14 cellular contexts compared by ENCODE assay signal in the genomic region with DNA sequence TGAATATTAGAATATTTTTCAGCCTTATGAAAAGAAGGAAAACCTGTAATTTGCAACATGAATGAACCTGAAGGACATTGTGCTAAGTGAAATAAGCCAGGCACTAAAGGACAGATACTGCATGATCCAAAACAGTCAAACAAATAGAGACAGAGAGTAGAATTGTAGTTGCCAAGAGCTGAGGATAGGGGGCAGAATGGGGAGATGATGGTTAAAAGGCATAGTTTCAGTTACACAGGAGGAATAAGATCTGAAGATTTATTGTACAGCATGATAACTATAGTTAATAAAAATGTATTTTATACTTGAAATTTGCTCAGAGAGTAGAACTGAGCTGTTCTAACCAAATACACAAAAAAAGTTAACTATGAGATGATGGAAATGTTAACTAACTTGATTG.
DNase-seq lines count a peak whose midpoint lies in the region; ATAC-seq and TF ChIP-seq lines count a peak whose summit lies in the region.
"Had no signal": no experiment of that assay in that cellular context is flagged by ENCODE, and none has a peak within 500 bp of the region (broad histone marks: within the 10 kb centered on the region; RNA-seq: fewer than 3 reads in every experiment).

No MANE protein-coding gene starts in this region.

- TF ChIP-seq EP300 in sigmoid colon (IDR thresholded peaks at IDR 0.05) (no peak), transverse colon (IDR thresholded peaks at IDR 0.05; ENCODE audit: low read depth) (no peak)

- CTCF ChIA-PET in T-cell (lab: Charles Lee): interaction anchor here (0.8 to 0.9 kb wide), 2 partner anchors 12 to 260 kb away, joined by 3 to 8 read pairs; no protein-coding TSS in a partner anchor

- H3K4me2 ChIP-seq in OCI-LY1 (ENCODE audit: low read length): no peak overlapping the region

- no peak overlapping the region for H3K27ac Mint-ChIP-seq in T-cell
- H3K27ac Mint-ChIP-seq: natural killer cell treated with Interleukin-12 subunit alpha and Interleukin-12 subunit beta and Interleukin-15 and Interleukin-18, amount 100 ng/mL, for 72 hours had no signal

- intact Hi-C loops in sigmoid colon (cut with DNase I): loop anchor here (10.0 kb wide), 1 partner anchor 433 kb away; no protein-coding TSS in a partner anchor
- intact Hi-C loops in transverse colon (cut with DNase I; ENCODE audit: low total_unique reads): no loop called here

- H3K9me3 Mint-ChIP-seq in T-cell: peaks cover 5 to 6% (median 5%) of the 10 kb centered on the region in 3 donors

- no peaks in the 10 kb centered on the region for H4K20me1 ChIP-seq in OCI-LY1 (ENCODE audit: insufficient read depth, low read length)

- POLR2A ChIA-PET in T-cell (lab: Charles Lee): no interaction called here

- H3K36me3 ChIP-seq in BE2C (no peaks in the 10 kb centered on the region), OCI-LY1 (ENCODE audit: insufficient read depth, low read length) (no peaks in the 10 kb centered on the region), sigmoid colon (no peaks in the 10 kb centered on the region), transverse colon (no peaks in the 10 kb centered on the region)
- H3K36me3 ChIP-seq: heart right ventricle had no signal

- ATAC-seq in T-cell (replicated peaks in 1 of 4): no peak
- ATAC-seq: heart right ventricle; natural killer cell treated with Interleukin-12 subunit alpha and Interleukin-12 subunit beta and Interleukin-15 and Interleukin-18, amount 100 ng/mL, for 72 hours had no signal

- H3K27me3 Mint-ChIP-seq in T-cell: peaks cover 0 to 7% of the 10 kb centered on the region in 2 donors

- in situ Hi-C loops in GM13977 (cut with MboI; ENCODE audit: low pct_unique_long_range_greater_than_20kb, low sequenced_read_pairs, unreplicated experiment) (loop anchor here (25.0 kb wide), 1 partner anchor 250 kb away; no protein-coding TSS in a partner anchor), transverse colon (cut with MboI; ENCODE audit: low pct_ligation_motif_present in 1 of 4, low pct_unique_long_range_greater_than_20kb in 1 of 4, low sequenced_read_pairs in 3 of 4) (loop anchor here in 3 of 4 donors (10.0 to 25.0 kb wide), 3 partner anchors 250 to 625 kb away; no protein-coding TSS in a partner anchor)

- no peak overlapping the region for H2AFZ ChIP-seq in OCI-LY1 (ENCODE audit: low read length)

- no peaks in the 10 kb centered on the region for H3K9me2 ChIP-seq in OCI-LY1 (ENCODE audit: low read depth, low read length)

- no peaks in the 10 kb centered on the region for H3K79me2 ChIP-seq in OCI-LY1 (ENCODE audit: insufficient read depth, low read length)

- no peak for DNase-seq in BE2C
- DNase-seq in GM13977 (ENCODE audit: low spot score): no peak
- no peak for DNase-seq in fibroblast of mammary gland (ENCODE audit: low read depth)
- DNase-seq in sigmoid colon: no peak
- no peak for DNase-seq in NCI-H2107 (lab: John Stamatoyannopoulos, UW)
- DNase-seq in T-cell: no peak
- DNase-seq in transverse colon: no peak
- DNase-seq: DMS79 treated with DMSO at 0.1 percent for 48 hours; heart right ventricle; NCI-H146; stimulated activated CD4-positive, alpha-beta T cell treated with anti-CD3 and anti-CD28 coated beads, Interleukin-4, amount 100 ng/mL, for 24 hours had no signal

- no peak overlapping the region for H3K4me3 ChIP-seq in BE2C (ENCODE audit: low read depth, low read length)
- no peak overlapping the region for H3K4me3 ChIP-seq in OCI-LY1 (ENCODE audit: low read depth, low read length, poor library complexity, severe bottlenecking)
- no peak overlapping the region for H3K4me3 ChIP-seq in fibroblast of mammary gland (ENCODE audit: control insufficient read depth, low read depth, low read length)
- no peak overlapping the region for H3K4me3 ChIP-seq in sigmoid colon
- H3K4me3 ChIP-seq in transverse colon: no peak overlapping the region
- H3K4me3 ChIP-seq: heart right ventricle, SJCRH30 had no signal

- TF ChIP-seq CTCF in BE2C (IDR thresholded peaks at IDR 0.05; ENCODE audit: low read depth, low read length) (peak; percentile 66), GM13977 (IDR thresholded peaks at IDR 0.05; ENCODE audit: extremely low read depth, insufficient read depth, missing control alignments) (peak; percentile 36), OCI-LY1 (IDR thresholded peaks at IDR 0.05; ENCODE audit: low read length) (peak; percentile 43), fibroblast of mammary gland (conservative IDR thresholded peaks at IDR 0.05; ENCODE audit: control insufficient read depth, insufficient read depth, low read depth, low read length) (peak; percentile 35), sigmoid colon (IDR thresholded peaks at IDR 0.05) (peak in 1 of 4 experiments; percentile 12), transverse colon (IDR thresholded peaks at IDR 0.05) (peak in 1 of 5 experiments; percentile 11)

- no peak for TF ChIP-seq POLR2A in sigmoid colon (IDR thresholded peaks at IDR 0.05)
- TF ChIP-seq POLR2A in transverse colon (IDR thresholded peaks at IDR 0.05): no peak

- H3K4me3 Mint-ChIP-seq in T-cell: no peak overlapping the region
- H3K4me3 Mint-ChIP-seq: natural killer cell treated with Interleukin-12 subunit alpha and Interleukin-12 subunit beta and Interleukin-15 and Interleukin-18, amount 100 ng/mL, for 72 hours had no signal

- H3K27ac ChIP-seq in OCI-LY1 (ENCODE audit: low read depth, low read length, poor library complexity, severe bottlenecking): no peak overlapping the region
- no peak overlapping the region for H3K27ac ChIP-seq in sigmoid colon
- H3K27ac ChIP-seq in transverse colon: no peak overlapping the region
- H3K27ac ChIP-seq: heart right ventricle, SJCRH30 had no signal

- no peaks in the 10 kb centered on the region for H3K36me3 Mint-ChIP-seq in T-cell

- H3K4me1 ChIP-seq in BE2C: peaks cover 7% of the 10 kb centered on the region
- H3K4me1 ChIP-seq in OCI-LY1 (ENCODE audit: insufficient read depth, low read length, severe bottlenecking): no peaks in the 10 kb centered on the region
- no peaks in the 10 kb centered on the region for H3K4me1 ChIP-seq in sigmoid colon
- H3K4me1 ChIP-seq in transverse colon: no peaks in the 10 kb centered on the region
- H3K4me1 ChIP-seq: heart right ventricle, SJCRH30 had no signal

- no peaks in the 10 kb centered on the region for H3K27me3 ChIP-seq in BE2C
- H3K27me3 ChIP-seq in OCI-LY1 (ENCODE audit: insufficient read depth, low read length): no peaks in the 10 kb centered on the region
- H3K27me3 ChIP-seq in sigmoid colon: no peaks in the 10 kb centered on the region
- no peaks in the 10 kb centered on the region for H3K27me3 ChIP-seq in transverse colon
- H3K27me3 ChIP-seq: heart right ventricle, SJCRH30 had no signal

- H3K9me3 ChIP-seq in BE2C (peaks cover 3% of the 10 kb centered on the region; the same call in 1 of the 2 replicates), OCI-LY1 (ENCODE audit: low read length) (no peaks in the 10 kb centered on the region), sigmoid colon (peaks cover 0 to 3% (median under 1%) of the 10 kb centered on the region in 4 donors), transverse colon (peaks cover 0 to 11% of the 10 kb centered on the region in 2 donors)

- H3F3A ChIP-seq in OCI-LY1 (ENCODE audit: insufficient read depth, low read length): no peaks in the 10 kb centered on the region

- no peak overlapping the region for H3K9ac ChIP-seq in OCI-LY1 (ENCODE audit: low read length)

- H3K4me1 Mint-ChIP-seq in T-cell: no peaks in the 10 kb centered on the region
